1 cellular context compared by ENCODE assay signal in the genomic region with DNA sequence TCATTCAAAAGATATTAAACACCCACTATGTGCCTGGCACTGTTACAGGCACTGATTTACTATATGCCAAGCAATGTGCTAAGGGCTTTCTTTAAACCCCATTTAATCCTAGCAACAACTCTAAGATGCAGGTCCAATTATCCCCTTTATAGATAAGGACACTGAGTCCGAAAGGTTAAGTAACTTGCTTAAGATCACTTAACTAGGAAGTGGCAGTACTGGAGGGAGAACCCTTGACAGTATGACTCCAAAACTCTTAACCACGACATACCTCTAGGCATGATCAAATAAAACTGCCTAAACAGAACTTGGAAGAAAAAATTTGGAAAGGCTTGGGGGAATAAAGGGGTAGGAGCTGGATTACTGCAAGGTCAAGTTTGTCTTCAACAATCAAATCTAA.
TF ChIP-seq lines count a peak whose summit lies in the region.

No MANE protein-coding gene starts in this region.

TF ChIP-seq in WTC11, 78 proteins besides CTCF, POLR2A, EP300 and RAD21 (continued from another document):
- TF ChIP-seq, protein P1, sequence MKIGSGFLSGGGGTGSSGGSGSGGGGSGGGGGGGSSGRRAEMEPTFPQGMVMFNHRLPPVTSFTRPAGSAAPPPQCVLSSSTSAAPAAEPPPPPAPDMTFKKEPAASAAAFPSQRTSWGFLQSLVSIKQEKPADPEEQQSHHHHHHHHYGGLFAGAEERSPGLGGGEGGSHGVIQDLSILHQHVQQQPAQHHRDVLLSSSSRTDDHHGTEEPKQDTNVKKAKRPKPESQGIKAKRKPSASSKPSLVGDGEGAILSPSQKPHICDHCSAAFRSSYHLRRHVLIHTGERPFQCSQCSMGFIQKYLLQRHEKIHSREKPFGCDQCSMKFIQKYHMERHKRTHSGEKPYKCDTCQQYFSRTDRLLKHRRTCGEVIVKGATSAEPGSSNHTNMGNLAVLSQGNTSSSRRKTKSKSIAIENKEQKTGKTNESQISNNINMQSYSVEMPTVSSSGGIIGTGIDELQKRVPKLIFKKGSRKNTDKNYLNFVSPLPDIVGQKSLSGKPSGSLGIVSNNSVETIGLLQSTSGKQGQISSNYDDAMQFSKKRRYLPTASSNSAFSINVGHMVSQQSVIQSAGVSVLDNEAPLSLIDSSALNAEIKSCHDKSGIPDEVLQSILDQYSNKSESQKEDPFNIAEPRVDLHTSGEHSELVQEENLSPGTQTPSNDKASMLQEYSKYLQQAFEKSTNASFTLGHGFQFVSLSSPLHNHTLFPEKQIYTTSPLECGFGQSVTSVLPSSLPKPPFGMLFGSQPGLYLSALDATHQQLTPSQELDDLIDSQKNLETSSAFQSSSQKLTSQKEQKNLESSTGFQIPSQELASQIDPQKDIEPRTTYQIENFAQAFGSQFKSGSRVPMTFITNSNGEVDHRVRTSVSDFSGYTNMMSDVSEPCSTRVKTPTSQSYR (CRISPR knock-in tag; IDR thresholded peaks at IDR 0.05), result no peak
